ENCODE assay signal across 12 cellular contexts in genomic region chr12:26608706-26609105, GRCh38.
A peak's percentile ranks its signal among the peaks of the same experiment; 100 is the strongest.
DNase-seq lines count a peak whose midpoint lies in the region; TF ChIP-seq lines count a peak whose summit lies in the region.
"Had no signal": no experiment of that assay in that cellular context is flagged by ENCODE, and none has a peak within 500 bp of the region (broad histone marks: within the 10 kb centered on the region; RNA-seq: fewer than 3 reads in every experiment).

No MANE protein-coding gene starts in this region.

- no peak for TF ChIP-seq CTCF in fibroblast of the aortic adventitia (IDR thresholded peaks at IDR 0.05; ENCODE audit: insufficient read depth, low read length)

- no peak overlapping the region for H3K4me3 ChIP-seq in fibroblast of the aortic adventitia (ENCODE audit: low read depth, low read length)

- H3K27ac ChIP-seq in caudate nucleus (ENCODE audit: low read depth, low read length) (peak overlapping the region; percentile 63), temporal lobe (ENCODE audit: low read depth, low read length) (peak overlapping the region; percentile 98)

- DNase-seq in GM03348 (ENCODE audit: low spot score) = peak; percentile 24
- no peak for DNase-seq in caudate nucleus (lab: John Stamatoyannopoulos, UW)
- peak; percentile 25 for DNase-seq in fibroblast of the aortic adventitia (ENCODE audit: low read depth)
- no peak for DNase-seq in kidney glomerular epithelial cell (lab: John Stamatoyannopoulos, UW)
- no peak for DNase-seq in iPS-NIHi11 (ENCODE audit: low spot score)
- no peak for DNase-seq in HuH-7.5 (ENCODE audit: low spot score)
- DNase-seq: DND-41, KBM-7, NCI-H1694 treated with DMSO at 0.1 percent for 48 hours, OCI-M1, Right ventricle myocardium superior had no signal

Comparison
In these comparisons a context has a peak if more than half of its experiments do, and no peak if none do; other contexts are left out.
1. DNase-seq: peak in GM03348 (single experiment) and fibroblast of the aortic adventitia (single experiment); none in caudate nucleus (0 of 61), kidney glomerular epithelial cell (single experiment), iPS-NIHi11 (single experiment) and HuH-7.5 (single experiment).